Comparison of ENCODE assay signal across 32 cellular contexts in the genomic region with DNA sequence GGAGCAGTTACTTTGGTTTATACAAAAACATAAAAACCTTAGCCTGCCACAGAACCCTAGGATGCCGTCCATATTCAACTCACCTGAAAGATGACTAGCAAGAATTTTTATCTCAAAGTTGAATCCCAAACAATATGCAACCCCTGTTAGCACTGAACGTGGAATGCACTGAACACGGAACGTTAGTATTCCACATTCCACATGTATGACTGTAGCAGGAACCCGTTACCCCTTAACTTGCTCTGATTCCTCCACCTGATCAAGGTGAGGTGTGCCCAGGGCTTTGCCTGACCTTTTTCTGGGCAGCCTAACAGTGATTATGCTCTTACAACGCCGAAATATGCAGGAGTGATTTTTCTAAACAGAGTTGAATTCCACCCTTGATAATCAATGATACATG. TPM values are rescaled to one million over a fixed set of nuclear protein-coding genes. Genes with fewer than 3 reads are reported as not detected.
"Had no signal": no experiment of that assay in that cellular context is flagged by ENCODE, and none has a peak within 500 bp of the region (broad histone marks: within the 10 kb centered on the region; RNA-seq: fewer than 3 reads in every experiment).

No MANE protein-coding gene starts in this region.

- H3K27me3 ChIP-seq: body of pancreas, breast epithelium, Peyer's patch had no signal

- H3K36me3 Mint-ChIP-seq: activated naive CD4-positive, alpha-beta T cell treated with anti-CD3 and anti-CD28 coated beads, Interleukin-2, amount 50 U/mL, for 24 hours; activated naive CD8-positive, alpha-beta T cell treated with anti-CD3 and anti-CD28 coated beads, Interleukin-2, amount 10 ng/mL, durations not matched to agents 7 days and 5 days had no signal

- ATAC-seq: activated CD8-positive, alpha-beta T cell treated with anti-CD3 and anti-CD28 coated beads, Interleukin-2, amount 10 ng/mL, durations not matched to agents 7 days and 5 days; body of pancreas had no signal

- H3K9me3 ChIP-seq: body of pancreas, breast epithelium, Peyer's patch, SJCRH30 had no signal

- H3K27me3 Mint-ChIP-seq: activated naive CD4-positive, alpha-beta T cell treated with anti-CD3 and anti-CD28 coated beads, Interleukin-2, amount 50 U/mL, for 24 hours had no signal

- H3K27ac Mint-ChIP-seq: activated CD4-positive, alpha-beta T cell treated with anti-CD3 and anti-CD28 coated beads, Interleukin-2, amount 10 ng/mL, durations not matched to agents 7 days and 5 days; activated CD8-positive, alpha-beta T cell treated with anti-CD3 and anti-CD28 coated beads, Interleukin-2, amount 10 ng/mL, durations not matched to agents 7 days and 5 days; activated naive CD4-positive, alpha-beta T cell treated with anti-CD3 and anti-CD28 coated beads, Interleukin-2, amount 50 U/mL, for 24 hours; activated naive CD8-positive, alpha-beta T cell treated with anti-CD3 and anti-CD28 coated beads, Interleukin-2, amount 10 ng/mL, durations not matched to agents 7 days and 5 days; activated T-cell treated with anti-CD3 and anti-CD28 coated beads, Interleukin-2, amount 50 U/mL, for 24 hours; activated T-helper 2 cell treated with anti-CD3 and anti-CD28 coated beads, Interferon-gamma antibody, Interleukin-2, Interleukin-4, amounts not matched to agents 10 μg/mL and 5 μg/mL and 100 μg/mL, durations not matched to agents 14 hours and 24 hours and 36 hours had no signal

- H3K4me1 ChIP-seq: body of pancreas, breast epithelium, Peyer's patch, SJCRH30 had no signal

- H3K4me1 Mint-ChIP-seq: activated CD4-positive, alpha-beta T cell treated with anti-CD3 and anti-CD28 coated beads, Interleukin-2, amount 10 ng/mL, durations not matched to agents 7 days and 5 days; activated naive CD4-positive, alpha-beta T cell treated with anti-CD3 and anti-CD28 coated beads, Interleukin-2, amount 50 U/mL, for 24 hours; activated naive CD8-positive, alpha-beta T cell treated with anti-CD3 and anti-CD28 coated beads, Interleukin-2, amount 10 ng/mL, durations not matched to agents 7 days and 5 days had no signal

- H3K36me3 ChIP-seq: breast epithelium, Peyer's patch, SJCRH30 had no signal

- H3K4me3 ChIP-seq: body of pancreas, breast epithelium, Peyer's patch, SJCRH30, SK-N-MC had no signal

- DNase-seq: activated CD4-positive, alpha-beta T cell treated with anti-CD3 and anti-CD28 coated beads, Interleukin-2, amount 10 ng/mL, durations not matched to agents 7 days and 5 days; activated CD4-positive, alpha-beta T cell treated with anti-CD3 and anti-CD28 coated beads, Interleukin-2, amount 50 U/mL, for 48 hours; activated CD8-positive, alpha-beta T cell treated with anti-CD3 and anti-CD28 coated beads, Interleukin-2, amount 10 ng/mL, durations not matched to agents 7 days and 5 days; activated gamma-delta T cell; activated naive CD4-positive, alpha-beta T cell treated with Interleukin-2 at 50 U/mL for 16 hours; activated naive CD8-positive, alpha-beta T cell treated with anti-CD3 and anti-CD28 coated beads, Interleukin-2, amount 10 ng/mL, durations not matched to agents 7 days and 5 days; activated T-cell treated with anti-CD3 and anti-CD28 coated beads, Interleukin-2, amount 50 U/mL, for 24 hours; body of pancreas; MM.1S; MV-4-11; NCI-H1092; NCI-H1417; NCI-H146; NCI-H187; NCI-H2029 treated with DMSO at 0.1 percent for 48 hours; NCI-H2107; NCI-H226; NCI-H446 treated with DMSO at 0.1 percent for 48 hours; NCI-H524; Peyer's patch; Right ventricle myocardium superior; RPMI8226; SJCRH30; T1000 had no signal

- H3K9me3 Mint-ChIP-seq: activated CD4-positive, alpha-beta T cell treated with anti-CD3 and anti-CD28 coated beads, Interleukin-2, amount 10 ng/mL, durations not matched to agents 7 days and 5 days; activated naive CD4-positive, alpha-beta T cell treated with anti-CD3 and anti-CD28 coated beads, Interleukin-2, amount 50 U/mL, for 24 hours; activated naive CD8-positive, alpha-beta T cell treated with anti-CD3 and anti-CD28 coated beads, Interleukin-2, amount 10 ng/mL, durations not matched to agents 7 days and 5 days; activated T-cell treated with anti-CD3 and anti-CD28 coated beads, Interleukin-2, amount 50 U/mL, for 24 hours; activated T-helper 2 cell treated with anti-CD3 and anti-CD28 coated beads, Interferon-gamma antibody, Interleukin-2, Interleukin-4, amounts not matched to agents 10 μg/mL and 5 μg/mL and 100 μg/mL, durations not matched to agents 14 hours and 24 hours and 36 hours had no signal

- H3K4me3 Mint-ChIP-seq: activated CD4-positive, alpha-beta T cell treated with anti-CD3 and anti-CD28 coated beads, Interleukin-2, amount 10 ng/mL, durations not matched to agents 7 days and 5 days; activated CD8-positive, alpha-beta T cell treated with anti-CD3 and anti-CD28 coated beads, Interleukin-2, amount 10 ng/mL, durations not matched to agents 7 days and 5 days; activated naive CD4-positive, alpha-beta T cell treated with anti-CD3 and anti-CD28 coated beads, Interleukin-2, amount 50 U/mL, for 24 hours; activated naive CD8-positive, alpha-beta T cell treated with anti-CD3 and anti-CD28 coated beads, Interleukin-2, amount 10 ng/mL, durations not matched to agents 7 days and 5 days; activated T-cell treated with anti-CD3 and anti-CD28 coated beads, Interleukin-2, amount 50 U/mL, for 24 hours had no signal

- H3K27ac ChIP-seq: body of pancreas, breast epithelium, KMS-11, Peyer's patch, SJCRH30, SK-N-MC had no signal

RNA-seq across cellular contexts. Expression of a gene that starts 43.7 kb away (rescaled TPM):
- total RNA-seq: activated CD4-positive, alpha-beta T cell treated with anti-CD3 and anti-CD28 coated beads, Interleukin-2, amount 10 ng/mL, durations not matched to agents 7 days and 5 days; activated T-helper 2 cell treated with anti-CD3 and anti-CD28 coated beads, Interferon-gamma antibody, Interleukin-2, Interleukin-4, amounts not matched to agents 10 μg/mL and 5 μg/mL and 100 μg/mL, durations not matched to agents 14 hours and 24 hours and 36 hours; LHCN-M2; Peyer's patch; SJCRH30; T-helper 1 cell treated with Interleukin-12 subunit alpha and Interleukin-12 subunit beta and Interleukin-4 antibody, amounts not matched to agents 30 ng/mL and 1 ng/mL, for 36 hours; T-helper 2 cell treated with Interferon-gamma antibody and Interleukin-4, amounts not matched to agents 100 ng/mL and 5 ng/mL, for 36 hours had no signal
